Comparison of ENCODE assay signal across 26 cellular contexts in the genomic region with DNA sequence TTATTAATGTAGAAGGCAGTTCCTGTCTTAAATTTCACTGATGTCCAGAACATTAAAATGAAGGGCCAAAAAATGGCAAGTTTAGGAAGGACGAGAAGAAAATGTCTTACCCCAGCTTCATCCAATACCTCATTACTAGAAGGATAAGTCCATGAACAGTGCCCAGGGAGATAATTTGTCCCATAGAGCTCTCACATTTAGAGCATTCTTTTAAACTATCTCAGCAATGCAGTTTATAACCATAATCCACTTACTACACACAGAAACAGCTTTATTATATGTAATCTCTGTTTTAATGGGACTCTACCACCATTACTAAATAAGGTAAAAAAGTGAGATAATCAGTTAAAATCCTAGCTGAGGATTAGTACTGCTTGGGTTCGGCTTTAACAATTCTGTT.
"Had no signal": no experiment of that assay in that cellular context is flagged by ENCODE, and none has a peak within 500 bp of the region (broad histone marks: within the 10 kb centered on the region; RNA-seq: fewer than 3 reads in every experiment).

No MANE protein-coding gene starts in this region.

- H3K27ac ChIP-seq: colonic mucosa, epithelial cell of prostate, foreskin keratinocyte, gastroesophageal sphincter, lower lobe of right lung, prostate gland, thoracic aorta, tibial nerve, upper lobe of left lung had no signal

- H3K4me3 Mint-ChIP-seq: dendritic cell treated with granulocyte-macrophage colony-stimulating factor and Interleukin-4, amounts not matched to agents 40 ng/mL and 50 ng/mL, for 4 days; endodermal cell; naive thymus-derived CD4-positive, alpha-beta T cell; nephron progenitor cell; stimulated activated naive B cell treated with anti-CD40 and anti-IgM and Interleukin-4, amounts not matched to agents 10 μg/mL and 1 μg/mL and 100 μg/mL, for 72 hours; stimulated activated naive CD8-positive, alpha-beta T cell treated with anti-CD3 and anti-CD28 coated beads, Interleukin-15, Interleukin-2, amounts not matched to agents 100 ng/mL and 50 ng/mL, for 24 hours had no signal

- H3K27ac Mint-ChIP-seq: dendritic cell treated with granulocyte-macrophage colony-stimulating factor and Interleukin-4, amounts not matched to agents 40 ng/mL and 50 ng/mL, for 4 days; endodermal cell; naive thymus-derived CD4-positive, alpha-beta T cell; nephron progenitor cell; stimulated activated naive B cell treated with anti-CD40 and anti-IgM and Interleukin-4, amounts not matched to agents 10 μg/mL and 1 μg/mL and 100 μg/mL, for 72 hours; stimulated activated naive CD8-positive, alpha-beta T cell treated with anti-CD3 and anti-CD28 coated beads, Interleukin-15, Interleukin-2, amounts not matched to agents 100 ng/mL and 50 ng/mL, for 24 hours had no signal

- H3K4me1 ChIP-seq: colonic mucosa, foreskin keratinocyte, prostate gland had no signal

- H3K4me1 Mint-ChIP-seq: endodermal cell; nephron progenitor cell; stimulated activated naive B cell treated with anti-CD40 and anti-IgM and Interleukin-4, amounts not matched to agents 10 μg/mL and 1 μg/mL and 100 μg/mL, for 72 hours had no signal

- H3K27me3 ChIP-seq: colonic mucosa, foreskin keratinocyte, gastroesophageal sphincter, sigmoid colon, tibial nerve, upper lobe of left lung had no signal

- H3K36me3 ChIP-seq: colonic mucosa, gastroesophageal sphincter, lower lobe of right lung, prostate gland, sigmoid colon, thoracic aorta, tibial nerve, upper lobe of left lung had no signal

- H3K9me3 Mint-ChIP-seq: dendritic cell treated with granulocyte-macrophage colony-stimulating factor and Interleukin-4, amounts not matched to agents 40 ng/mL and 50 ng/mL, for 4 days; endodermal cell; naive thymus-derived CD4-positive, alpha-beta T cell; nephron progenitor cell; stimulated activated naive B cell treated with anti-CD40 and anti-IgM and Interleukin-4, amounts not matched to agents 10 μg/mL and 1 μg/mL and 100 μg/mL, for 72 hours; stimulated activated naive CD8-positive, alpha-beta T cell treated with anti-CD3 and anti-CD28 coated beads, Interleukin-15, Interleukin-2, amounts not matched to agents 100 ng/mL and 50 ng/mL, for 24 hours had no signal

- H3K36me3 Mint-ChIP-seq: naive thymus-derived CD4-positive, alpha-beta T cell; stimulated activated naive B cell treated with anti-CD40 and anti-IgM and Interleukin-4, amounts not matched to agents 10 μg/mL and 1 μg/mL and 100 μg/mL, for 72 hours had no signal

- H3K9me3 ChIP-seq: colonic mucosa, gastroesophageal sphincter, lower lobe of right lung, mucosa of descending colon, prostate gland, sigmoid colon, thoracic aorta, tibial nerve, upper lobe of left lung had no signal

- H3K27me3 Mint-ChIP-seq: dendritic cell treated with granulocyte-macrophage colony-stimulating factor and Interleukin-4, amounts not matched to agents 40 ng/mL and 50 ng/mL, for 4 days; stimulated activated naive B cell treated with anti-CD40 and anti-IgM and Interleukin-4, amounts not matched to agents 10 μg/mL and 1 μg/mL and 100 μg/mL, for 72 hours; stimulated activated naive CD8-positive, alpha-beta T cell treated with anti-CD3 and anti-CD28 coated beads, Interleukin-15, Interleukin-2, amounts not matched to agents 100 ng/mL and 50 ng/mL, for 24 hours had no signal

- DNase-seq: colonic mucosa; effector CD8-positive, alpha-beta T cell; endodermal cell; foreskin keratinocyte; glutamatergic neuron; left ventricle myocardium superior; lower lobe of right lung; mucosa of descending colon; naive thymus-derived CD4-positive, alpha-beta T cell; nephron progenitor cell; nucleus accumbens; right cardiac atrium; sigmoid colon; stimulated activated CD4-positive, alpha-beta T cell treated with anti-CD3 and anti-CD28 coated beads, Interleukin-15, amount 100 ng/mL, for 24 hours; stimulated activated CD4-positive, alpha-beta T cell treated with anti-CD3 and anti-CD28 coated beads, Interleukin-2, amount 100 ng/mL, for 48 hours; stimulated activated naive B cell treated with anti-CD40 and anti-IgM and Interleukin-4, amounts not matched to agents 10 μg/mL and 1 μg/mL and 100 μg/mL, for 72 hours; upper lobe of left lung had no signal

- ATAC-seq: esophagus mucosa; foreskin keratinocyte; gastroesophageal sphincter; left ventricle myocardium superior; lower lobe of right lung; mucosa of descending colon; naive thymus-derived CD4-positive, alpha-beta T cell; right cardiac atrium; stimulated activated naive B cell treated with anti-CD40 and anti-IgM and Interleukin-4, amounts not matched to agents 10 μg/mL and 1 μg/mL and 100 μg/mL, for 72 hours had no signal

- H3K4me3 ChIP-seq: colonic mucosa, gastroesophageal sphincter, lower lobe of right lung, mucosa of descending colon, prostate gland, sigmoid colon, skin epidermis, thoracic aorta, tibial nerve, upper lobe of left lung had no signal
